8 cellular contexts compared by ENCODE assay signal in genomic region chr6:124963416-124964083, GRCh38. TPM values are rescaled to one million over a fixed set of nuclear protein-coding genes. Genes with fewer than 3 reads are reported as not detected.
DNase-seq lines count a peak whose midpoint lies in the region; ATAC-seq and TF ChIP-seq lines count a peak whose summit lies in the region.

No MANE protein-coding gene starts in this region.

- no peaks in the 10 kb centered on the region for H3K9me3 ChIP-seq in tibial nerve

- WGBS in tibial nerve, 2 donors: 2 to 5% methylated on average over 9 of the region's 9 CpGs

- H3K36me3 ChIP-seq in tibial nerve: peaks cover 0 to 10% (median 0%) of the 10 kb centered on the region in 3 donors

- peaks cover 0 to 60% (median 12%) of the 10 kb centered on the region in 4 donors for H3K4me1 ChIP-seq in tibial nerve

- ATAC-seq in GM21717 (IDR thresholded peaks at IDR 0.05; ENCODE audit: unreplicated experiment): no peak
- ATAC-seq in GM21825 (IDR thresholded peaks at IDR 0.05; ENCODE audit: unreplicated experiment): no peak

- TF ChIP-seq EP300 in tibial nerve (IDR thresholded peaks at IDR 0.05): no peak

- TF ChIP-seq CTCF in dorsolateral prefrontal cortex (IDR thresholded peaks at IDR 0.05 in 54 of 56, conservative IDR thresholded peaks at IDR 0.05 in 2 of 56; ENCODE audit: low read depth in 1 of 56, partially characterized antibody in 56 of 56): peak in 1 of 56 donors; percentile 18
- TF ChIP-seq CTCF in tibial nerve (IDR thresholded peaks at IDR 0.05): no peak

- intact Hi-C loops in dorsolateral prefrontal cortex (cut with DNase I): loop anchor here (2.0 to 10.0 kb wide), 4 partner anchors 51 to 135 kb away; no protein-coding TSS in a partner anchor

- peak overlapping the region; percentile 69 to 96 (median 89) for H3K27ac ChIP-seq in dorsolateral prefrontal cortex
- peak overlapping the region; percentile 90 to 97 (median 96) for H3K27ac ChIP-seq in tibial nerve

- H3K27me3 ChIP-seq in dorsolateral prefrontal cortex (no peaks in the 10 kb centered on the region), tibial nerve (no peaks in the 10 kb centered on the region)

- no peak for TF ChIP-seq POLR2A in tibial nerve (IDR thresholded peaks at IDR 0.05)

- peak overlapping the region; percentile 70 to 93 (median 84) for H3K4me3 ChIP-seq in dorsolateral prefrontal cortex
- peak overlapping the region; percentile 71 to 91 (median 86) for H3K4me3 ChIP-seq in tibial nerve

- DNase-seq in Daoy (ENCODE audit: low read depth) (peak; percentile 38), NCI-H69 (lab: John Stamatoyannopoulos, UW) (peak; percentile 84), dorsolateral prefrontal cortex (no peak), lung microvascular endothelial cell (ENCODE audit: low read depth in 2 of 2) (peak; percentile 23 to 46), tibial nerve (ENCODE audit: low spot score in 2 of 2) (no peak), ureter (ENCODE audit: low spot score) (no peak)

RNA-seq across cellular contexts. Expression of gene RNF217, which starts 1.3 kb away (rescaled TPM):
- 13.6 and 39.7 TPM in 2 replicates for total RNA-seq in Daoy (2014; rRNA removed; shearing (Covaris generic))
- 10 to 100 TPM; 13.2 to 35.6 (median 22.1) TPM for total RNA-seq in dorsolateral prefrontal cortex
- 14.2 and 19.4 TPM in 2 replicates for total RNA-seq in lung microvascular endothelial cell
- total RNA-seq in tibial nerve: 10 to 100 TPM; 26.7 to 40.2 (median 35.5) TPM
- total RNA-seq in ureter: 26.5 TPM

Comparison
In these comparisons a context has a peak if more than half of its experiments do, and no peak if none do; other contexts are left out.
1. DNase-seq: peak in Daoy (single experiment), NCI-H69 (single experiment) and lung microvascular endothelial cell (2 of 2); none in dorsolateral prefrontal cortex (0 of 10), tibial nerve (0 of 2) and ureter (single experiment).